20 cellular contexts compared by ENCODE assay signal in the genomic region with DNA sequence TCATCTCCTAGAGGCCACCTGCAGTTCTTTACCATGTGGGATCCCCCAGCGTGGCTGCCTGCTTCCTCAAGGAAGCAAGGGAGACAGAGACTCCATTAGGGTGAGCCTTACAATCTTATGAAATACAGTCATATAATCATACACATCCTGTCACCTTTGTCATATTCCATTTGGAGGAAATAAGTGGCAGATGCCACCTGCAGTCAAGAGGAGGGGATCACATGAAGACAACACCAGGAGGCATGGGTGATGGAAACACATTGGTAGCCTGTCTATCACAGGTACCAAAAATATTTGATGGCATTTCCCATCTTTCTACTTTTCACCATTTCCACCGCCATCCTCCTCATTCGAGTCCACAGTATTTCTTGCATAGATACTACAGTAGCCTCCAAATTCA. TPM values are rescaled to one million over a fixed set of nuclear protein-coding genes. Genes with fewer than 3 reads are reported as not detected.
DNase-seq lines count a peak whose midpoint lies in the region; ATAC-seq and TF ChIP-seq lines count a peak whose summit lies in the region.
"Had no signal": no experiment of that assay in that cellular context is flagged by ENCODE, and none has a peak within 500 bp of the region (broad histone marks: within the 10 kb centered on the region; RNA-seq: fewer than 3 reads in every experiment).

No MANE protein-coding gene starts in this region.

- no peak overlapping the region for H3K27ac Mint-ChIP-seq in activated CD4-positive, alpha-beta T cell treated with anti-CD3 and anti-CD28 coated beads for 36 hours
- H3K27ac Mint-ChIP-seq in CD4-positive, alpha-beta T cell, result no peak overlapping the region
- H3K27ac Mint-ChIP-seq in central memory CD8-positive, alpha-beta T cell (ENCODE audit: low read depth), result no peak overlapping the region
- H3K27ac Mint-ChIP-seq in stimulated activated memory B cell treated with anti-CD40 and anti-IgM and Interleukin-4, amounts not matched to agents 10 μg/mL and 1 μg/mL and 100 μg/mL, for 72 hours, result no peak overlapping the region
- H3K27ac Mint-ChIP-seq: activated T-helper 2 cell treated with anti-CD3 and anti-CD28 coated beads, Interferon-gamma antibody, Interleukin-2, Interleukin-4, amounts not matched to agents 10 μg/mL and 5 μg/mL and 100 μg/mL, durations not matched to agents 14 hours and 24 hours and 36 hours; stimulated activated naive CD8-positive, alpha-beta T cell treated with anti-CD3 and anti-CD28 coated beads, Interleukin-15, Interleukin-2, amounts not matched to agents 100 ng/mL and 50 ng/mL, for 24 hours had no signal

- no peaks in the 10 kb centered on the region for H3K27me3 Mint-ChIP-seq in activated CD4-positive, alpha-beta T cell treated with anti-CD3 and anti-CD28 coated beads for 36 hours
- no peaks in the 10 kb centered on the region for H3K27me3 Mint-ChIP-seq in CD4-positive, alpha-beta T cell
- H3K27me3 Mint-ChIP-seq in central memory CD8-positive, alpha-beta T cell, result no peaks in the 10 kb centered on the region
- H3K27me3 Mint-ChIP-seq in stimulated activated memory B cell treated with anti-CD40 and anti-IgM and Interleukin-4, amounts not matched to agents 10 μg/mL and 1 μg/mL and 100 μg/mL, for 72 hours, result no peaks in the 10 kb centered on the region
- H3K27me3 Mint-ChIP-seq: stimulated activated naive CD8-positive, alpha-beta T cell treated with anti-CD3 and anti-CD28 coated beads, Interleukin-15, Interleukin-2, amounts not matched to agents 100 ng/mL and 50 ng/mL, for 24 hours had no signal

- POLR2A ChIA-PET in activated CD4-positive, alpha-beta T cell treated with anti-CD3 and anti-CD28 coated beads for 36 hours (lab: Charles Lee), result no interaction called here
- POLR2A ChIA-PET in CD4-positive, alpha-beta T cell (lab: Charles Lee), result interaction anchor here (4.8 kb wide), 1 partner anchor 15 kb away, joined by 43 read pairs; the partner anchor contains the start of gene ERAP1

- CTCF ChIA-PET in activated CD4-positive, alpha-beta T cell treated with anti-CD3 and anti-CD28 coated beads for 36 hours (lab: Charles Lee), result interaction anchor here (1.3 kb wide), 1 partner anchor 73 kb away, joined by 3 read pairs; no protein-coding TSS in a partner anchor
- CTCF ChIA-PET in CD4-positive, alpha-beta T cell (lab: Charles Lee), result no interaction called here

- H3K9me3 ChIP-seq in CD4-positive, alpha-beta T cell (ENCODE audit: control insufficient read depth, low read length), result no peaks in the 10 kb centered on the region
- H3K9me3 ChIP-seq in KOPT-K1 (ENCODE audit: insufficient read depth, low read length, poor library complexity, severe bottlenecking), result no peaks in the 10 kb centered on the region
- H3K9me3 ChIP-seq: A549, neutrophil had no signal

- H3K36me3 Mint-ChIP-seq in activated CD4-positive, alpha-beta T cell treated with anti-CD3 and anti-CD28 coated beads for 36 hours (ENCODE audit: low read depth), result no peaks in the 10 kb centered on the region
- H3K36me3 Mint-ChIP-seq in CD4-positive, alpha-beta T cell (ENCODE audit: low read depth), result no peaks in the 10 kb centered on the region
- peaks cover 1% of the 10 kb centered on the region for H3K36me3 Mint-ChIP-seq in central memory CD8-positive, alpha-beta T cell (ENCODE audit: insufficient read depth)
- no peaks in the 10 kb centered on the region for H3K36me3 Mint-ChIP-seq in stimulated activated memory B cell treated with anti-CD40 and anti-IgM and Interleukin-4, amounts not matched to agents 10 μg/mL and 1 μg/mL and 100 μg/mL, for 72 hours

- H3K4me3 Mint-ChIP-seq in activated CD4-positive, alpha-beta T cell treated with anti-CD3 and anti-CD28 coated beads for 36 hours, result no peak overlapping the region
- no peak overlapping the region for H3K4me3 Mint-ChIP-seq in CD4-positive, alpha-beta T cell
- no peak overlapping the region for H3K4me3 Mint-ChIP-seq in central memory CD8-positive, alpha-beta T cell
- H3K4me3 Mint-ChIP-seq in stimulated activated memory B cell treated with anti-CD40 and anti-IgM and Interleukin-4, amounts not matched to agents 10 μg/mL and 1 μg/mL and 100 μg/mL, for 72 hours, result no peak overlapping the region
- H3K4me3 Mint-ChIP-seq: stimulated activated naive CD8-positive, alpha-beta T cell treated with anti-CD3 and anti-CD28 coated beads, Interleukin-15, Interleukin-2, amounts not matched to agents 100 ng/mL and 50 ng/mL, for 24 hours had no signal

- H3K27ac ChIP-seq in CD4-positive, alpha-beta T cell (ENCODE audit: low read depth, low read length), result no peak overlapping the region
- H3K27ac ChIP-seq in KOPT-K1 (ENCODE audit: low read depth, low read length, poor library complexity, severe bottlenecking), result peak overlapping the region; percentile 36
- H3K27ac ChIP-seq: A549 had no signal

- peak; percentile 67 for ATAC-seq in activated CD4-positive, alpha-beta T cell treated with anti-CD3 and anti-CD28 coated beads for 36 hours
- peak; percentile 93 for ATAC-seq in CD4-positive, alpha-beta T cell (ENCODE audit: poor library complexity)
- peak; percentile 71 for ATAC-seq in central memory CD8-positive, alpha-beta T cell (replicated peaks; ENCODE audit: extremely low read depth, poor library complexity, severe bottlenecking)
- ATAC-seq in stimulated activated memory B cell treated with anti-CD40 and anti-IgM and Interleukin-4, amounts not matched to agents 10 μg/mL and 1 μg/mL and 100 μg/mL, for 72 hours, result no peak

- H3K36me3 ChIP-seq in KOPT-K1 (ENCODE audit: insufficient read depth, low read length), result no peaks in the 10 kb centered on the region
- H3K36me3 ChIP-seq: neutrophil had no signal

- no peaks in the 10 kb centered on the region for H3K27me3 ChIP-seq in CD4-positive, alpha-beta T cell (ENCODE audit: control insufficient read depth, insufficient read depth, low read length)
- H3K27me3 ChIP-seq: neutrophil had no signal

- DNase-seq in activated CD4-positive, alpha-beta T cell treated with anti-CD3 and anti-CD28 coated beads for 36 hours, result peak; percentile 30
- DNase-seq in activated CD4-positive, alpha-beta T cell treated with anti-CD3 and anti-CD28 coated beads, Interleukin-2, amount 50 U/mL, for 4 hours, result no peak
- peak in 2 of 10 experiments; percentile 8 to 18 for DNase-seq in CD4-positive, alpha-beta T cell
- DNase-seq in central memory CD8-positive, alpha-beta T cell (ENCODE audit: low spot score in 2 of 2), result no peak
- DNase-seq in NCI-H2081 (lab: John Stamatoyannopoulos, UW), result no peak
- DNase-seq in OCI-M2 (lab: John Stamatoyannopoulos, UW; ENCODE audit: unreplicated experiment), result no peak
- DNase-seq: activated CD4-positive, alpha-beta T cell treated with anti-CD3 and anti-CD28 coated beads, Interleukin-2, amount 50 U/mL, for 1 hour; C1 segment of cervical spinal cord; DMS79 treated with DMSO at 0.1 percent for 48 hours; hippocampal formation; kidney; midbrain; NCI-H187; retina had no signal

- H3K4me1 Mint-ChIP-seq in activated CD4-positive, alpha-beta T cell treated with anti-CD3 and anti-CD28 coated beads for 36 hours, result peaks cover 41% of the 10 kb centered on the region
- H3K4me1 Mint-ChIP-seq in CD4-positive, alpha-beta T cell (ENCODE audit: low read depth), result peaks cover 54% of the 10 kb centered on the region
- peaks cover 18% of the 10 kb centered on the region for H3K4me1 Mint-ChIP-seq in central memory CD8-positive, alpha-beta T cell
- H3K4me1 Mint-ChIP-seq in stimulated activated memory B cell treated with anti-CD40 and anti-IgM and Interleukin-4, amounts not matched to agents 10 μg/mL and 1 μg/mL and 100 μg/mL, for 72 hours, result no peaks in the 10 kb centered on the region

- intact Hi-C loops in activated CD4-positive, alpha-beta T cell treated with anti-CD3 and anti-CD28 coated beads for 36 hours (cut with DNase I, micrococcal nuclease), result no loop called here
- intact Hi-C loops in CD4-positive, alpha-beta T cell (cut with DNase I, micrococcal nuclease), result loop anchor here (2.0 to 10.0 kb wide), 4 partner anchors 16 to 278 kb away; partner anchors contain the start of gene ERAP1 (in 1 of the 2)

- TF ChIP-seq CTCF in CD4-positive, alpha-beta T cell (IDR thresholded peaks at IDR 0.05), result peak; percentile 36

- no peaks in the 10 kb centered on the region for H3K9me3 Mint-ChIP-seq in activated CD4-positive, alpha-beta T cell treated with anti-CD3 and anti-CD28 coated beads for 36 hours (ENCODE audit: low read depth)
- H3K9me3 Mint-ChIP-seq in CD4-positive, alpha-beta T cell, result no peaks in the 10 kb centered on the region
- H3K9me3 Mint-ChIP-seq in central memory CD8-positive, alpha-beta T cell, result no peaks in the 10 kb centered on the region
- no peaks in the 10 kb centered on the region for H3K9me3 Mint-ChIP-seq in stimulated activated memory B cell treated with anti-CD40 and anti-IgM and Interleukin-4, amounts not matched to agents 10 μg/mL and 1 μg/mL and 100 μg/mL, for 72 hours
- H3K9me3 Mint-ChIP-seq: activated T-helper 2 cell treated with anti-CD3 and anti-CD28 coated beads, Interferon-gamma antibody, Interleukin-2, Interleukin-4, amounts not matched to agents 10 μg/mL and 5 μg/mL and 100 μg/mL, durations not matched to agents 14 hours and 24 hours and 36 hours; stimulated activated naive CD8-positive, alpha-beta T cell treated with anti-CD3 and anti-CD28 coated beads, Interleukin-15, Interleukin-2, amounts not matched to agents 100 ng/mL and 50 ng/mL, for 24 hours had no signal

RNA-seq across cellular contexts. Expression of gene ERAP1, which starts 15.3 kb away (rescaled TPM):
- total RNA-seq in activated CD4-positive, alpha-beta T cell treated with anti-CD3 and anti-CD28 coated beads for 36 hours, result 10 to 100 TPM; 56.4 to 98.7 TPM
- total RNA-seq in CD4-positive, alpha-beta T cell, result 10 to 100 TPM; 45.0 to 47.4 TPM

RNA-seq across cellular contexts. Expression of gene ERAP2, which starts 53.2 kb away (rescaled TPM):
- 10 to 100 TPM; 57.3 to 60.7 TPM for total RNA-seq in activated CD4-positive, alpha-beta T cell treated with anti-CD3 and anti-CD28 coated beads for 36 hours
- total RNA-seq in CD4-positive, alpha-beta T cell, result 10 to 100 TPM; 56.6 to 61.4 TPM

Comparison
In these comparisons a context has a peak if more than half of its experiments do, and no peak if none do; other contexts are left out.
1. intact Hi-C loops: an anchor here in CD4-positive, alpha-beta T cell (2.0 to 10.0 kb wide); none called in activated CD4-positive, alpha-beta T cell treated with anti-CD3 and anti-CD28 coated beads for 36 hours.